ENCODE assay signal across 22 cellular contexts in genomic region chr2:215685218-215685962, GRCh38.
DNase-seq lines count a peak whose midpoint lies in the region; ATAC-seq and TF ChIP-seq lines count a peak whose summit lies in the region.
"Had no signal": no experiment of that assay in that cellular context is flagged by ENCODE, and none has a peak within 500 bp of the region (broad histone marks: within the 10 kb centered on the region; RNA-seq: fewer than 3 reads in every experiment).

No MANE protein-coding gene starts in this region.

- no peaks in the 10 kb centered on the region for H3F3A ChIP-seq in PC-3 (ENCODE audit: low read length, unreplicated experiment)

- no peaks in the 10 kb centered on the region for H3K27me3 ChIP-seq in PC-3 (ENCODE audit: low read length)
- H3K27me3 ChIP-seq: pancreas had no signal

- H3K4me3 Mint-ChIP-seq in osteocyte (ENCODE audit: unreplicated experiment): no peak overlapping the region
- H3K4me3 Mint-ChIP-seq in activated naive CD8-positive, alpha-beta T cell treated with anti-CD3 and anti-CD28 coated beads for 36 hours: no peak overlapping the region
- H3K4me3 Mint-ChIP-seq: activated CD4-positive, alpha-beta T cell treated with anti-CD3 and anti-CD28 coated beads, Interleukin-2, amount 10 ng/mL, durations not matched to agents 24 days and 14 days; activated naive CD4-positive, alpha-beta T cell treated with anti-CD3 and anti-CD28 coated beads, Interleukin-2, amount 50 U/mL, for 24 hours had no signal

- H3K4me1 ChIP-seq in PC-3 (ENCODE audit: insufficient read depth, low read length): peaks cover 28% of the 10 kb centered on the region
- H3K4me1 ChIP-seq: pancreas had no signal

- peak overlapping the region; percentile 92 for H3K27ac Mint-ChIP-seq in osteocyte (ENCODE audit: unreplicated experiment)
- H3K27ac Mint-ChIP-seq in activated naive CD8-positive, alpha-beta T cell treated with anti-CD3 and anti-CD28 coated beads for 36 hours: no peak overlapping the region
- H3K27ac Mint-ChIP-seq: activated CD4-positive, alpha-beta T cell treated with anti-CD3 and anti-CD28 coated beads, Interleukin-2, amount 10 ng/mL, durations not matched to agents 24 days and 14 days; activated naive CD4-positive, alpha-beta T cell treated with anti-CD3 and anti-CD28 coated beads, Interleukin-2, amount 50 U/mL, for 24 hours had no signal

- POLR2A ChIA-PET in PC-3 (lab: Charles Lee; ENCODE audit: unreplicated experiment): no interaction called here
- POLR2A ChIA-PET in GM10248 (lab: Yijun Ruan, JAX): no interaction called here

- no peak; the same call in 1 of the 2 replicates for ATAC-seq in PC-3
- ATAC-seq in Right ventricle myocardium inferior: no peak
- ATAC-seq: left lobe of liver, pancreas had no signal

- no peaks in the 10 kb centered on the region for H3K9me2 ChIP-seq in PC-3 (replicated peaks; ENCODE audit: low read length)

- H3K9me3 ChIP-seq in PC-3 (ENCODE audit: low read length): no peaks in the 10 kb centered on the region
- H3K9me3 ChIP-seq: pancreas had no signal

- no peak overlapping the region for H3K4me3 ChIP-seq in PC-3 (ENCODE audit: low read length)
- H3K4me3 ChIP-seq: pancreas, SK-N-MC had no signal

- no peaks in the 10 kb centered on the region for H3K9me3 Mint-ChIP-seq in osteocyte (ENCODE audit: unreplicated experiment)
- H3K9me3 Mint-ChIP-seq in activated naive CD8-positive, alpha-beta T cell treated with anti-CD3 and anti-CD28 coated beads for 36 hours: peaks cover 9% of the 10 kb centered on the region

- no peak overlapping the region for H3K4me2 ChIP-seq in PC-3 (ENCODE audit: low read length)

- H3K36me3 Mint-ChIP-seq in osteocyte (ENCODE audit: unreplicated experiment): no peaks in the 10 kb centered on the region
- H3K36me3 Mint-ChIP-seq in activated naive CD8-positive, alpha-beta T cell treated with anti-CD3 and anti-CD28 coated beads for 36 hours: no peaks in the 10 kb centered on the region
- H3K36me3 Mint-ChIP-seq: activated naive CD4-positive, alpha-beta T cell treated with anti-CD3 and anti-CD28 coated beads, Interleukin-2, amount 50 U/mL, for 24 hours had no signal

- no peaks in the 10 kb centered on the region for H3K27me3 Mint-ChIP-seq in osteocyte (ENCODE audit: unreplicated experiment)
- H3K27me3 Mint-ChIP-seq in activated naive CD8-positive, alpha-beta T cell treated with anti-CD3 and anti-CD28 coated beads for 36 hours: no peaks in the 10 kb centered on the region
- H3K27me3 Mint-ChIP-seq: activated naive CD4-positive, alpha-beta T cell treated with anti-CD3 and anti-CD28 coated beads, Interleukin-2, amount 50 U/mL, for 24 hours had no signal

- H4K20me1 ChIP-seq in PC-3 (ENCODE audit: low read length): no peaks in the 10 kb centered on the region

- H3K9ac ChIP-seq in PC-3 (ENCODE audit: low read length): no peak overlapping the region

- CTCF ChIA-PET in PC-3 (lab: Charles Lee): no interaction called here
- CTCF ChIA-PET in GM10248 (lab: Yijun Ruan, JAX): interaction anchor here (1.1 kb wide), 1 partner anchor 46 kb away, joined by 3 read pairs; no protein-coding TSS in a partner anchor

- intact Hi-C loops in PC-3 (cut with micrococcal nuclease) (no loop called here), Right ventricle myocardium inferior (cut with DNase I) (no loop called here)

- DNase-seq in AG20443 (ENCODE audit: low spot score) (peak; percentile 19), PC-3 (no peak), epithelial cell of prostate (ENCODE audit: low read depth, low spot score) (no peak), osteocyte (ENCODE audit: extremely low spot score, unreplicated experiment) (no peak), NCI-H2081 treated with DMSO at 0.1 percent for 48 hours (lab: John Stamatoyannopoulos, UW) (no peak), Right ventricle myocardium inferior (ENCODE audit: missing footprints) (no peak), GM10248 (ENCODE audit: extremely low spot score) (no peak)
- no peak for DNase-seq in activated naive CD8-positive, alpha-beta T cell treated with anti-CD3 and anti-CD28 coated beads for 36 hours
- DNase-seq: activated CD4-positive, alpha-beta T cell treated with anti-CD3 and anti-CD28 coated beads, Interleukin-2, amount 10 ng/mL, durations not matched to agents 24 days and 14 days; activated T-cell treated with anti-CD3 and anti-CD28 coated beads for 4 hours; effector CD4-positive, alpha-beta T cell; KBM-7; NCI-H1092; NCI-H2107; NCI-H526; pancreas; stimulated activated CD4-positive, alpha-beta T cell treated with anti-CD3 and anti-CD28 coated beads, Interleukin-12 subunit alpha, Interleukin-12 subunit beta, amount 100 ng/mL, for 4 hours; stimulated activated naive CD4-positive, alpha-beta T cell treated with Interleukin-2 at 50 U/mL for 16 hours had no signal

- H3K36me3 ChIP-seq in PC-3 (ENCODE audit: low read depth, low read length): no peaks in the 10 kb centered on the region
- H3K36me3 ChIP-seq: pancreas had no signal

- H2AFZ ChIP-seq in PC-3 (ENCODE audit: low read length): no peak overlapping the region

- TF ChIP-seq CTCF in PC-3 (conservative IDR thresholded peaks at IDR 0.05; ENCODE audit: low read depth, low read length): no peak
- TF ChIP-seq CTCF in osteocyte (IDR thresholded peaks at IDR 0.05): no peak
- TF ChIP-seq CTCF in GM10248 (IDR thresholded peaks at IDR 0.05; ENCODE audit: control extremely low read depth, extremely low read depth, low read depth, missing control alignments): no peak

- peak overlapping the region; percentile 34 for H3K27ac ChIP-seq in PC-3 (ENCODE audit: low read length)
- peak overlapping the region; percentile 4 for H3K27ac ChIP-seq in epithelial cell of prostate
- H3K27ac ChIP-seq: HL-60, pancreas, SK-N-MC had no signal

- BruUV-seq in PC-3 (replicated peaks; lab: Mats Ljungman, UMichigan): no TSS peak

- peaks cover 59% of the 10 kb centered on the region for H3K4me1 Mint-ChIP-seq in osteocyte (ENCODE audit: unreplicated experiment)
- H3K4me1 Mint-ChIP-seq in activated naive CD8-positive, alpha-beta T cell treated with anti-CD3 and anti-CD28 coated beads for 36 hours: peaks cover 18% of the 10 kb centered on the region

- H3K79me2 ChIP-seq in PC-3 (ENCODE audit: low read length): no peaks in the 10 kb centered on the region
